ENCODE assay signal across 8 cellular contexts in the genomic region with DNA sequence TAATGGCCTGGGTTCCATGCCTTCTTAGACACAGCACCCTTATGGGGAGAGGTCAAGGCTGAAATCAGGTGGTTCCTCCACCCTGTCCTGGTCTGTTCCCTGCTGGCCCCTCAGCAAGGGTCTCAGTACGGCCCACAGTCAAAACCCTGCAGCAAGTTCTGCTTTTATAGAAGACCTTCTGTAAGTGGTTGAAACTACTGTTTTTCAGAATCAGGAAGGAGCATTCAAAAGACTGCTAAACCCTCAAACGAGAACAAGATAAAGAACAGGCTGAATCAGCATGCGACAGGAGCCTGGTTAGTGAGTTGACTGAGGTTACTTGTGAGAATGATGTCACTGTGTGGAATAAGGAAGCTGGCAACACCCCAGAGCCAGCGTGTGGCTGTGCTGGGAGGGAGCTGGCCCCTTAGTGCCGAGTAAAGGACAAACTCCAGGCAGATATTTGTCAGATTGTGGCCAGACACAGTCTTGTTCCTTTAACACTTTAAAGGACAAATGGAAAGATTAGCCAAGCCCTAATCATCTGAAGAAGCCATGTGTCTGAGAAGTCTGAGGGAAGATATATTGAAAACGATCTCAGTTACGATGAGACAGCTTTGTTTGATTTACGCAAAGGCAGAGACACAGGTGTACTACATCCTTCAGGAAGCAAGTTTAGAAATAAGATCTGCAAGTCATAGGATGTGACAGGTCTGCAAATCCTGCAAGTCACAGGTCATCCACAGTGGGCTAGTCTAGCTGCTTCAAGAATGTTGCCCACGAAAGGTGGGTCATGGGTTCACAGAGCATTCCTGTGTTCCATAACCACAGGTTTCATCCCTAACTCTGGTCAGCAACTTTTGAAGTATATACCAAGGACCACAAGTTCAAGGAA. TPM values are rescaled to one million over a fixed set of nuclear protein-coding genes. Genes with fewer than 3 reads are reported as not detected.
DNase-seq lines count a peak whose midpoint lies in the region; ATAC-seq, FAIRE-seq and TF ChIP-seq lines count a peak whose summit lies in the region.

No MANE protein-coding gene starts in this region.

- no peak overlapping the region for H3K4me3 ChIP-seq in A549
- H3K4me3 ChIP-seq in naive thymus-derived CD4-positive, alpha-beta T cell (ENCODE audit: low read length), result no peak overlapping the region
- H3K4me3 ChIP-seq in tibial artery, result no peak overlapping the region
- H3K4me3 ChIP-seq in H7 (ENCODE audit: insufficient read depth, low read depth, low read length), result no peak overlapping the region

- peak; percentile 62 to 63; a peak in 5 of 6 replicates for ATAC-seq in A549
- peak; percentile 66 for ATAC-seq in GM19025 (IDR thresholded peaks at IDR 0.05; ENCODE audit: low read depth, unreplicated experiment)
- peak; percentile 97 for ATAC-seq in naive thymus-derived CD4-positive, alpha-beta T cell

- H3K4me1 ChIP-seq in A549 (peaks cover 9% of the 10 kb centered on the region; the same call in 2 of the 3 replicates), tibial artery (no peaks in the 10 kb centered on the region)
- no peaks in the 10 kb centered on the region for H3K4me1 ChIP-seq in naive thymus-derived CD4-positive, alpha-beta T cell (ENCODE audit: control insufficient read depth in 2 of 2, insufficient read depth in 2 of 2, low read length in 2 of 2)

- no peak for FAIRE-seq in A549 (lab: Jason Lieb, UNC)

- DNase-seq in A549 (ENCODE audit: low read depth in 1 of 2, low spot score in 1 of 2) (peak in 1 of 2 experiments; percentile 50), HT1080 (ENCODE audit: low read depth) (peak; percentile 83), epithelial cell of prostate (ENCODE audit: low read depth, low spot score) (no peak), tibial artery (peak; percentile 80 to 82), H7 (no peak)
- peak; percentile 66 for DNase-seq in activated CD4-positive, alpha-beta T cell treated with anti-CD3 and anti-CD28 coated beads for 48 hours
- peak in 3 of 9 donors; percentile 6 to 43 (median 11) for DNase-seq in naive thymus-derived CD4-positive, alpha-beta T cell

- no peak for TF ChIP-seq RAD21 in A549 (conservative IDR thresholded peaks at IDR 0.05 in 1 of 2, IDR thresholded peaks at IDR 0.05 in 1 of 2)

- TF ChIP-seq EP300 in A549 (IDR thresholded peaks at IDR 0.05), result no peak

- H3K27me3 ChIP-seq in naive thymus-derived CD4-positive, alpha-beta T cell (ENCODE audit: control insufficient read depth in 2 of 2, insufficient read depth in 2 of 2, low read length in 2 of 2), result no peaks in the 10 kb centered on the region
- no peaks in the 10 kb centered on the region for H3K27me3 ChIP-seq in tibial artery
- H3K27me3 ChIP-seq in H7 (ENCODE audit: control insufficient read depth, insufficient read depth, low read length), result no peaks in the 10 kb centered on the region

- TF ChIP-seq POLR2A in A549 (IDR thresholded peaks at IDR 0.05; ENCODE audit: low read length), result no peak

- H3K4me1 Mint-ChIP-seq in naive thymus-derived CD4-positive, alpha-beta T cell, result peaks cover 0 to 37% (median 6%) of the 10 kb centered on the region in 7 donors

- peaks cover 0 to 6% (median 0%) of the 10 kb centered on the region in 5 donors for H3K36me3 Mint-ChIP-seq in naive thymus-derived CD4-positive, alpha-beta T cell

- H3K9me3 ChIP-seq in A549, result no peaks in the 10 kb centered on the region
- no peaks in the 10 kb centered on the region for H3K9me3 ChIP-seq in naive thymus-derived CD4-positive, alpha-beta T cell (ENCODE audit: control insufficient read depth in 2 of 3, low read length in 3 of 3)
- no peaks in the 10 kb centered on the region for H3K9me3 ChIP-seq in tibial artery

- POLR2A ChIA-PET in A549 (lab: Yijun Ruan, JAX), result interaction anchor here (0.8 kb wide), 1 partner anchor 64 kb away, joined by 5 read pairs; no protein-coding TSS in a partner anchor
- POLR2A ChIA-PET in naive thymus-derived CD4-positive, alpha-beta T cell (lab: Charles Lee), result no interaction called here

- intact Hi-C loops in naive thymus-derived CD4-positive, alpha-beta T cell (cut with micrococcal nuclease), result no loop called here
- intact Hi-C loops in tibial artery (cut with DNase I; ENCODE audit: low total_unique reads), result no loop called here

- H3K27ac Mint-ChIP-seq in naive thymus-derived CD4-positive, alpha-beta T cell, result peak overlapping the region in 1 of 9 donors; percentile 53

- peak overlapping the region; percentile 46 to 55; a peak in 5 of 6 replicates for H3K27ac ChIP-seq in A549
- peak overlapping the region; percentile 61 for H3K27ac ChIP-seq in epithelial cell of prostate
- H3K27ac ChIP-seq in naive thymus-derived CD4-positive, alpha-beta T cell (ENCODE audit: low read depth, low read length), result no peak overlapping the region
- H3K27ac ChIP-seq in tibial artery, result no peak overlapping the region

- H3K4me2 ChIP-seq in A549, result peak overlapping the region; percentile 37

- CTCF ChIA-PET in A549 (lab: Yijun Ruan, JAX), result interaction anchor here (1.3 kb wide), 1 partner anchor 68 kb away, joined by 3 read pairs; no protein-coding TSS in a partner anchor
- CTCF ChIA-PET in naive thymus-derived CD4-positive, alpha-beta T cell (lab: Charles Lee), result no interaction called here

- no peaks in the 10 kb centered on the region for H3K9me3 Mint-ChIP-seq in naive thymus-derived CD4-positive, alpha-beta T cell

- peaks cover 0 to 3% (median 0%) of the 10 kb centered on the region in 5 donors for H3K27me3 Mint-ChIP-seq in naive thymus-derived CD4-positive, alpha-beta T cell

- TF ChIP-seq CTCF in A549 (IDR thresholded peaks at IDR 0.05) (no peak), tibial artery (IDR thresholded peaks at IDR 0.05) (no peak)

- H3K36me3 ChIP-seq in naive thymus-derived CD4-positive, alpha-beta T cell (ENCODE audit: control insufficient read depth in 2 of 3, insufficient read depth in 3 of 3, low read length in 3 of 3), result no peaks in the 10 kb centered on the region
- H3K36me3 ChIP-seq in tibial artery (no peaks in the 10 kb centered on the region), H7 (replicated peaks; ENCODE audit: control insufficient read depth, insufficient read depth, low read length) (peaks cover 4% of the 10 kb centered on the region)

- H3K4me3 Mint-ChIP-seq in naive thymus-derived CD4-positive, alpha-beta T cell, result peak overlapping the region in 1 of 10 donors; percentile 10

- WGBS in A549 (ENCODE audit: missing lambda C conversion rate), result 61% methylated on average over 9 of the region's 9 CpGs

TF ChIP-seq in A549, 52 proteins besides CTCF, POLR2A, EP300 and RAD21:
- TF ChIP-seq, protein P1, sequence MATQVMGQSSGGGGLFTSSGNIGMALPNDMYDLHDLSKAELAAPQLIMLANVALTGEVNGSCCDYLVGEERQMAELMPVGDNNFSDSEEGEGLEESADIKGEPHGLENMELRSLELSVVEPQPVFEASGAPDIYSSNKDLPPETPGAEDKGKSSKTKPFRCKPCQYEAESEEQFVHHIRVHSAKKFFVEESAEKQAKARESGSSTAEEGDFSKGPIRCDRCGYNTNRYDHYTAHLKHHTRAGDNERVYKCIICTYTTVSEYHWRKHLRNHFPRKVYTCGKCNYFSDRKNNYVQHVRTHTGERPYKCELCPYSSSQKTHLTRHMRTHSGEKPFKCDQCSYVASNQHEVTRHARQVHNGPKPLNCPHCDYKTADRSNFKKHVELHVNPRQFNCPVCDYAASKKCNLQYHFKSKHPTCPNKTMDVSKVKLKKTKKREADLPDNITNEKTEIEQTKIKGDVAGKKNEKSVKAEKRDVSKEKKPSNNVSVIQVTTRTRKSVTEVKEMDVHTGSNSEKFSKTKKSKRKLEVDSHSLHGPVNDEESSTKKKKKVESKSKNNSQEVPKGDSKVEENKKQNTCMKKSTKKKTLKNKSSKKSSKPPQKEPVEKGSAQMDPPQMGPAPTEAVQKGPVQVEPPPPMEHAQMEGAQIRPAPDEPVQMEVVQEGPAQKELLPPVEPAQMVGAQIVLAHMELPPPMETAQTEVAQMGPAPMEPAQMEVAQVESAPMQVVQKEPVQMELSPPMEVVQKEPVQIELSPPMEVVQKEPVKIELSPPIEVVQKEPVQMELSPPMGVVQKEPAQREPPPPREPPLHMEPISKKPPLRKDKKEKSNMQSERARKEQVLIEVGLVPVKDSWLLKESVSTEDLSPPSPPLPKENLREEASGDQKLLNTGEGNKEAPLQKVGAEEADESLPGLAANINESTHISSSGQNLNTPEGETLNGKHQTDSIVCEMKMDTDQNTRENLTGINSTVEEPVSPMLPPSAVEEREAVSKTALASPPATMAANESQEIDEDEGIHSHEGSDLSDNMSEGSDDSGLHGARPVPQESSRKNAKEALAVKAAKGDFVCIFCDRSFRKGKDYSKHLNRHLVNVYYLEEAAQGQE (IDR thresholded peaks at IDR 0.05), result no peak
- peak; percentile 35 for TF ChIP-seq MAFK (IDR thresholded peaks at IDR 0.05; ENCODE audit: partially characterized antibody)

RNA-seq across cellular contexts. Expression of a gene that starts 54.0 kb away (rescaled TPM):
- 10.9 and 11.7 TPM in 2 replicates for polyA plus RNA-seq in A549 (2011; rRNA removed)
- polyA plus RNA-seq in A549 (2012; cell fraction: cytosol; rRNA removed), result 1.9 and 2.1 TPM in 2 replicates
- 1.00 and 1.5 TPM in 2 replicates for polyA plus RNA-seq in A549 (2012; cell fraction: nucleus; rRNA removed)
- 4.7 to 4.8 TPM (median 4.7 TPM) in 3 replicates for polyA plus RNA-seq in A549 (2017; fragmentation: RNase III; extraction: RNeasy Plus Mini Kit Qiagen cat#74134 plus additional on column Dnase treatment)
- polyA minus RNA-seq in A549 (2011; rRNA and poly(A)+ RNA removed), result 9.8 and 9.9 TPM in 2 replicates
- 21.6 and 22.5 TPM in 2 replicates for total RNA-seq in HT1080 (2014; rRNA removed; shearing (Covaris generic))
- polyA plus RNA-seq in HT1080 (2015; cell fraction: cytosol; rRNA removed), result 47.9 and 66.2 TPM in 2 replicates
- polyA plus RNA-seq in HT1080 (2015; cell fraction: nucleus; rRNA removed), result 30.3 and 31.2 TPM in 2 replicates
- 10 to 100 TPM in 1 of 5 experiments, 1 to 10 TPM in 2, under 1 TPM in 2; 0.22 to 13.1 (median 1.5) TPM for total RNA-seq in naive thymus-derived CD4-positive, alpha-beta T cell
- polyA plus RNA-seq in naive thymus-derived CD4-positive, alpha-beta T cell, result not detected
- total RNA-seq in H7 (2014; rRNA removed; shearing (Covaris generic)), result 3.0 and 3.7 TPM in 2 replicates

Comparison
In these comparisons a context has a peak if more than half of its experiments do, and no peak if none do; other contexts are left out.
1. DNase-seq: peak in HT1080 (single experiment), activated CD4-positive, alpha-beta T cell treated with anti-CD3 and anti-CD28 coated beads for 48 hours (single experiment) and tibial artery (2 of 2); none in epithelial cell of prostate (single experiment) and H7 (single experiment).
2. H3K27ac ChIP-seq: peak in A549 (2 of 2) and epithelial cell of prostate (single experiment); none in naive thymus-derived CD4-positive, alpha-beta T cell (single experiment) and tibial artery (0 of 2).
3. Peak in every context shown above with its lines, with median percentiles within 50 percentile points of each other: ATAC-seq.